In the genomic region with DNA sequence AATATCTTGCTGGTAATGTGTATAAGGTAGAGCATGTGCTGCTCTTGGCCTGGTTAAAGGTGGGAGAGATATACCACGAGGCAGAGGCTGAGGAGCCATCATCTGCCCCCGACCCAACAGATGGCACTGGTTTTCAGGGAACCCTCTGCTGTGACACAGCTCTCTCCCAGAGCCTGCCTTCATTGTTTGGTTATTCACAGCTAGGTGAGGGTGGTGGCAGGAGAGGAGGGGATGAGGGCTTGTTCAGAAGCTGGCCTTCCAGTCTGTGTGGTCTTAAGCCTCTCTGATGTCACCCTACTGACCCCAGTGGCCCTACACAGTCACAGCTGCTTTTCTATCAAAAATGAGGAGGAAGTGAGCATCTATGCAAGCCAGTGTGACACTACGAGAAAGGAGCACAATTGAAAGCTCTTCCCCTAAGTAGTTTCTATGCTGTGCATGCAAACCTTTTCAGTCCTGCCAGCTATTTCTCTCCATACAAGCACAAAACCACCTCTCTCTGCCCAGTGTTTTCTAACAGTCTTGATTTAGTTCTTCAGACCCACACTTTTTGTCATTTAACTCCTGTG, we compare ENCODE assay signal across 19 cellular contexts.
DNase-seq lines count a peak whose midpoint lies in the region; ATAC-seq and TF ChIP-seq lines count a peak whose summit lies in the region.
"Had no signal": no experiment of that assay in that cellular context is flagged by ENCODE, and none has a peak within 500 bp of the region (broad histone marks: within the 10 kb centered on the region; RNA-seq: fewer than 3 reads in every experiment).

No MANE protein-coding gene starts in this region.

- no peaks in the 10 kb centered on the region for H3K4me1 ChIP-seq in fibroblast of lung (ENCODE audit: control insufficient read depth, extremely low read depth, insufficient read depth, low read length)
- H3K4me1 ChIP-seq: pancreas had no signal

- H2AFZ ChIP-seq in fibroblast of lung (ENCODE audit: low read length): peak overlapping the region; percentile 35

- no peak for TF ChIP-seq CTCF in fibroblast of lung (conservative IDR thresholded peaks at IDR 0.05 in 1 of 2, IDR thresholded peaks at IDR 0.05 in 1 of 2; ENCODE audit: low read depth in 1 of 2, low read length in 2 of 2)

- no peaks in the 10 kb centered on the region for H3K27me3 ChIP-seq in fibroblast of lung (ENCODE audit: control insufficient read depth, insufficient read depth, low read length)
- H3K27me3 ChIP-seq: pancreas had no signal

- no peaks in the 10 kb centered on the region for H3K9me3 ChIP-seq in fibroblast of lung (ENCODE audit: control insufficient read depth, insufficient read depth, low read depth, low read length)
- H3K9me3 ChIP-seq: pancreas had no signal

- H3K36me3 ChIP-seq in fibroblast of lung (ENCODE audit: control insufficient read depth, insufficient read depth, low read length): no peaks in the 10 kb centered on the region
- H3K36me3 ChIP-seq: pancreas had no signal

- no peak overlapping the region for H3K4me3 ChIP-seq in fibroblast of lung (replicated peaks in 1 of 4; ENCODE audit: control extremely low read depth in 1 of 4, insufficient read depth in 1 of 4, low read depth in 3 of 4, low read length in 4 of 4)
- H3K4me3 ChIP-seq: pancreas had no signal

- no peak overlapping the region for H3K9ac ChIP-seq in fibroblast of lung (ENCODE audit: insufficient read depth, low read length)

- no peak overlapping the region for H3K27ac ChIP-seq in fibroblast of lung (ENCODE audit: insufficient read depth, low read length)
- H3K27ac ChIP-seq: pancreas had no signal

- ATAC-seq in GM18907 (IDR thresholded peaks at IDR 0.05; ENCODE audit: unreplicated experiment) (peak; percentile 63), GM21526 (IDR thresholded peaks at IDR 0.05; ENCODE audit: low FRiP score, unreplicated experiment) (peak; percentile 82), HG03280 (IDR thresholded peaks at IDR 0.05; ENCODE audit: unreplicated experiment) (peak; percentile 80), GM21381 (IDR thresholded peaks at IDR 0.05; ENCODE audit: unreplicated experiment) (no peak)
- ATAC-seq: pancreas, Right ventricle myocardium inferior had no signal

- no peak for DNase-seq in fibroblast of lung (ENCODE audit: low read depth in 2 of 2)
- no peak for DNase-seq in SIG-M5 treated with dmso at 0.1 percent for 504 hours (lab: John Stamatoyannopoulos, UW; ENCODE audit: unreplicated experiment)
- DNase-seq in A172 (ENCODE audit: low spot score): no peak
- DNase-seq: activated B cell treated with CpG ODN at 0.5 μM for 24 hours; activated effector memory CD4-positive, alpha-beta T cell treated with Interleukin-2 at 50 U/mL for 16 hours; amniotic stem cell; CD8-positive, alpha-beta memory T cell; central memory CD4-positive, alpha-beta T cell; effector CD4-positive, alpha-beta T cell; glutamatergic neuron; NCI-H187 treated with DMSO at 0.1 percent for 48 hours; NCI-H446 treated with DMSO at 0.1 percent for 48 hours; pancreas; stimulated activated CD4-positive, alpha-beta T cell treated with anti-CD3 and anti-CD28 coated beads, Interleukin-4, amount 100 ng/mL, for 24 hours had no signal

- H3K79me2 ChIP-seq in fibroblast of lung (ENCODE audit: control insufficient read depth, insufficient read depth, low read length): no peaks in the 10 kb centered on the region

- no peak overlapping the region for H3K4me2 ChIP-seq in fibroblast of lung (ENCODE audit: extremely low read depth, insufficient read depth, low read length)

- no peaks in the 10 kb centered on the region for H4K20me1 ChIP-seq in fibroblast of lung (ENCODE audit: control insufficient read depth, extremely low read depth, insufficient read depth, low read length)
